1 cellular context compared by ENCODE assay signal in the genomic region with DNA sequence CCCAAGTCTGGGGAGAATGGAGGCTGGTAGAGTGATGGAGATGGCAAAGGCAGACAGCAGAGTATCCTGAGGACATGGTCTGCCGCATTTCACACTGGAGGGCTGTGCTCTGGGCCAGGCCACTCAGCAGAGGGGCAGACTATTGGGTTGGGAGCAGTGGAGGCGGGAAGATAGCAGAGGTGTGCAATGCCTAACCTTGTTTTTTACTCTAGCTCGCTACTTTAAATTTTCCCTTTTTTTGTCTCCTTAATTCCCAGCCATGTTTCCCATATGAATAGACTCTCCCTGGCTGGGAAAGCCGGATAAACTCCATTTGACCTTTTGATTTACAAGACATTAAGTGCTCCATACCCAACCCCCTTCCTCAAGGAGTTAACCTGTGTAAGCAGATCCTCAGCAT.
TF ChIP-seq lines count a peak whose summit lies in the region.

No MANE protein-coding gene starts in this region.

TF ChIP-seq in H1, 55 proteins besides CTCF, POLR2A, EP300 and RAD21:
- no peak for TF ChIP-seq TAF1 (IDR thresholded peaks at IDR 0.05; ENCODE audit: low read depth, low read length)
- TF ChIP-seq RXRA (IDR thresholded peaks at IDR 0.05; ENCODE audit: insufficient read depth, low read depth, low read length), result no peak
- no peak for TF ChIP-seq ZNF274 (IDR thresholded peaks at IDR 0.05; ENCODE audit: borderline replicate concordance, extremely low read depth, low read length)
- TF ChIP-seq TCF12 (IDR thresholded peaks at IDR 0.05; ENCODE audit: low read depth, low read length), result no peak
- TF ChIP-seq, protein P1, sequence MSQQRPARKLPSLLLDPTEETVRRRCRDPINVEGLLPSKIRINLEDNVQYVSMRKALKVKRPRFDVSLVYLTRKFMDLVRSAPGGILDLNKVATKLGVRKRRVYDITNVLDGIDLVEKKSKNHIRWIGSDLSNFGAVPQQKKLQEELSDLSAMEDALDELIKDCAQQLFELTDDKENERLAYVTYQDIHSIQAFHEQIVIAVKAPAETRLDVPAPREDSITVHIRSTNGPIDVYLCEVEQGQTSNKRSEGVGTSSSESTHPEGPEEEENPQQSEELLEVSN (IDR thresholded peaks at IDR 0.05), result peak; percentile 83
- TF ChIP-seq JUN (IDR thresholded peaks at IDR 0.05; ENCODE audit: low read depth, low read length), result no peak
- TF ChIP-seq, protein P2, sequence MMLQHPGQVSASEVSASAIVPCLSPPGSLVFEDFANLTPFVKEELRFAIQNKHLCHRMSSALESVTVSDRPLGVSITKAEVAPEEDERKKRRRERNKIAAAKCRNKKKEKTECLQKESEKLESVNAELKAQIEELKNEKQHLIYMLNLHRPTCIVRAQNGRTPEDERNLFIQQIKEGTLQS (IDR thresholded peaks at IDR 0.05; ENCODE audit: insufficient read depth, low read depth, low read length), result no peak
